Comparison of ENCODE assay signal across 1 cellular context in genomic region chr18:29147944-29148343, GRCh38.
A peak's percentile ranks its signal among the peaks of the same experiment; 100 is the strongest.
TF ChIP-seq lines count a peak whose summit lies in the region.

No MANE protein-coding gene starts in this region.

TF ChIP-seq in SK-N-SH, 30 proteins besides CTCF, POLR2A, EP300 and RAD21 (continued from another document):
- TF ChIP-seq REST (IDR thresholded peaks at IDR 0.05; ENCODE audit: low read depth, low read length) (no peak), MEF2A (IDR thresholded peaks at IDR 0.05; ENCODE audit: borderline replicate concordance, low read depth) (no peak), FOXJ3 (CRISPR knock-in tag; IDR thresholded peaks at IDR 0.05) (no peak), GATA2 (CRISPR knock-in tag; IDR thresholded peaks at IDR 0.05) (no peak), MXI1 (IDR thresholded peaks at IDR 0.05; ENCODE audit: low read depth, low read length) (no peak), TCF12 (IDR thresholded peaks at IDR 0.05) (peak; percentile 9; the same call in 1 of the 2 replicates), RFX5 (IDR thresholded peaks at IDR 0.05; ENCODE audit: low read length) (no peak), CHD2 (IDR thresholded peaks at IDR 0.05; ENCODE audit: low read length, partially characterized antibody) (no peak), RXRA (IDR thresholded peaks at IDR 0.05; ENCODE audit: borderline replicate concordance, low read depth) (no peak)
